1 cellular context compared by ENCODE assay signal in the genomic region with DNA sequence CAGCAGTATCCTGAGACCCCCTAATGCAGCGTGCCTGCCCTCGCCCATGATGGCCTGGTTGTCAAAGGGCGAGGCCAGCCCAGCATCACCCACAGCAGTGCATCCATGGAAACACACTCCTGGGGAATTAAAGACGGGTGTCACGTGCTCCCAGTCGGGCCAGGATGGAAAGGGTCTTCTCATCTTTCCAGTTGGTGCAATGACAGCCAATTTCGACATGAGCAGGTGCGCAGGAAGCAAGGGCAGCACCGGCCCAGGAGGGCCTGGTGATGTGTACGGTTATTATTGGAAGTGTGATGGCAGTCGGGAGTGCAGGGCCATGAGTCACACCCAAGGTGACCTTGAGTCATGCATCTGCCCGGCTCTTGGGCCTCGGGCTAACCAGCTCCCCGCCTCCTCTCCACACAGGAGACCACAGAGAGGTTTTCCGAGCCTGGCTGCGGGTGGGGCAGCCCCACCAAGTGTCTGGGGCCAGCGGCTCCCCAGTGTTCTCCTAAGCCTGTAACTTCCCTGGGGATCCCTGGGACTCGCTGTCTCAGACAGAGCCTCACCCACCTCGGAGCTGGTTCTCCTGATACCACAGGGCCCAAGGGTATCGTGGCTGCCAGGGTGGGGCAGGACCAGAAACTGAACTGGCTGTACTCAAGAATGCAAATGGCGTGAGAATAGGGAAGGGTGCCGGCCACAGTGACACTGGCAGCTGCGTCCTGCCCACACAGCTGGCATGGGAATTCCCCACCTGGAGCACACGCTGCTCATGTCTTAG.
A peak's percentile ranks its signal among the peaks of the same experiment; 100 is the strongest.
TF ChIP-seq lines count a peak whose summit lies in the region.

No MANE protein-coding gene starts in this region.

TF ChIP-seq in HEK293, 187 proteins besides CTCF, POLR2A, EP300 and RAD21 (continued from another document):
- TF ChIP-seq ZXDB (tag by site-specific recombination; IDR thresholded peaks at IDR 0.05) = no peak
- no peak for TF ChIP-seq ZNF362 (tag by site-specific recombination; IDR thresholded peaks at IDR 0.05)
- TF ChIP-seq ZNF23 (tag by site-specific recombination; IDR thresholded peaks at IDR 0.05; ENCODE audit: borderline replicate concordance) = no peak
- TF ChIP-seq ZBTB6 (tag by site-specific recombination; IDR thresholded peaks at IDR 0.05) = no peak
- TF ChIP-seq, protein P1, sequence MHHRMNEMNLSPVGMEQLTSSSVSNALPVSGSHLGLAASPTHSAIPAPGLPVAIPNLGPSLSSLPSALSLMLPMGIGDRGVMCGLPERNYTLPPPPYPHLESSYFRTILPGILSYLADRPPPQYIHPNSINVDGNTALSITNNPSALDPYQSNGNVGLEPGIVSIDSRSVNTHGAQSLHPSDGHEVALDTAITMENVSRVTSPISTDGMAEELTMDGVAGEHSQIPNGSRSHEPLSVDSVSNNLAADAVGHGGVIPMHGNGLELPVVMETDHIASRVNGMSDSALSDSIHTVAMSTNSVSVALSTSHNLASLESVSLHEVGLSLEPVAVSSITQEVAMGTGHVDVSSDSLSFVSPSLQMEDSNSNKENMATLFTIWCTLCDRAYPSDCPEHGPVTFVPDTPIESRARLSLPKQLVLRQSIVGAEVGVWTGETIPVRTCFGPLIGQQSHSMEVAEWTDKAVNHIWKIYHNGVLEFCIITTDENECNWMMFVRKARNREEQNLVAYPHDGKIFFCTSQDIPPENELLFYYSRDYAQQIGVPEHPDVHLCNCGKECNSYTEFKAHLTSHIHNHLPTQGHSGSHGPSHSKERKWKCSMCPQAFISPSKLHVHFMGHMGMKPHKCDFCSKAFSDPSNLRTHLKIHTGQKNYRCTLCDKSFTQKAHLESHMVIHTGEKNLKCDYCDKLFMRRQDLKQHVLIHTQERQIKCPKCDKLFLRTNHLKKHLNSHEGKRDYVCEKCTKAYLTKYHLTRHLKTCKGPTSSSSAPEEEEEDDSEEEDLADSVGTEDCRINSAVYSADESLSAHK (tag by site-specific recombination; IDR thresholded peaks at IDR 0.05) = no peak
- peak; percentile 71 for TF ChIP-seq KLF1 (tag by site-specific recombination; IDR thresholded peaks at IDR 0.05)
- 0 out of 2 replicates have a peak, but pooled peaks have one; percentile 24 for TF ChIP-seq ZBTB20 (tag by site-specific recombination; IDR thresholded peaks at IDR 0.05)
- TF ChIP-seq ZNF707 (tag by site-specific recombination; IDR thresholded peaks at IDR 0.05) = no peak
- TF ChIP-seq, protein P2, sequence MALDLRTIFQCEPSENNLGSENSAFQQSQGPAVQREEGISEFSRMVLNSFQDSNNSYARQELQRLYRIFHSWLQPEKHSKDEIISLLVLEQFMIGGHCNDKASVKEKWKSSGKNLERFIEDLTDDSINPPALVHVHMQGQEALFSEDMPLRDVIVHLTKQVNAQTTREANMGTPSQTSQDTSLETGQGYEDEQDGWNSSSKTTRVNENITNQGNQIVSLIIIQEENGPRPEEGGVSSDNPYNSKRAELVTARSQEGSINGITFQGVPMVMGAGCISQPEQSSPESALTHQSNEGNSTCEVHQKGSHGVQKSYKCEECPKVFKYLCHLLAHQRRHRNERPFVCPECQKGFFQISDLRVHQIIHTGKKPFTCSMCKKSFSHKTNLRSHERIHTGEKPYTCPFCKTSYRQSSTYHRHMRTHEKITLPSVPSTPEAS (tag by site-specific recombination; IDR thresholded peaks at IDR 0.05) = no peak
- no peak for TF ChIP-seq ZNF658 (tag by site-specific recombination; IDR thresholded peaks at IDR 0.05)
- TF ChIP-seq ZNF423 (tag by site-specific recombination; IDR thresholded peaks at IDR 0.05) = no peak
- TF ChIP-seq MZF1 (tag by site-specific recombination; IDR thresholded peaks at IDR 0.05; ENCODE audit: borderline replicate concordance) = no peak
- no peak for TF ChIP-seq ZBTB11 (tag by site-specific recombination; conservative IDR thresholded peaks at IDR 0.05; ENCODE audit: low read depth)
